ENCODE assay signal across 8 cellular contexts in genomic region chr1:111222308-111223125, GRCh38. TPM values are rescaled to one million over a fixed set of nuclear protein-coding genes. Genes with fewer than 3 reads are reported as not detected.
DNase-seq lines count a peak whose midpoint lies in the region; ATAC-seq and TF ChIP-seq lines count a peak whose summit lies in the region.

No MANE protein-coding gene starts in this region.

- H3K27me3 ChIP-seq in GM06990 (replicated peaks; ENCODE audit: control insufficient read depth, insufficient read depth, low read length) = no peaks in the 10 kb centered on the region
- no peaks in the 10 kb centered on the region for H3K27me3 ChIP-seq in liver (ENCODE audit: control insufficient read depth in 4 of 4, insufficient read depth in 4 of 4, low read length in 3 of 4)

- H3K27ac ChIP-seq in coronary artery (no peak overlapping the region), liver (ENCODE audit: low read depth in 1 of 2, low read length in 2 of 2) (no peak overlapping the region)

- peak; percentile 8 for ATAC-seq in HG02970 (IDR thresholded peaks at IDR 0.05; ENCODE audit: low FRiP score, unreplicated experiment)

- peak; percentile 97 to 99 for TF ChIP-seq RAD21 in liver (IDR thresholded peaks at IDR 0.05)

- peak overlapping the region; percentile 2; the same call in 1 of the 2 replicates for H3K4me3 ChIP-seq in GM06990 (replicated peaks; ENCODE audit: low read depth, low read length)
- no peak overlapping the region for H3K4me3 ChIP-seq in coronary artery
- no peak overlapping the region for H3K4me3 ChIP-seq in liver (ENCODE audit: low read depth in 1 of 3, low read length in 3 of 3)

- DNase-seq in GM06990 (ENCODE audit: extremely low read depth, insufficient read length) (peak; percentile 84), NCI-H226 (peak; percentile 54), coronary artery (ENCODE audit: low spot score) (peak; percentile 77), mesenteric fat pad (ENCODE audit: low spot score) (no peak)
- peak; percentile 73 to 84 for DNase-seq in activated CD4-positive, alpha-beta T cell treated with anti-CD3 and anti-CD28 coated beads for 4 hours
- DNase-seq in stimulated activated CD4-positive, alpha-beta T cell treated with anti-CD3 and anti-CD28 coated beads, TNF-alpha, amount 100 ng/mL, for 48 hours (ENCODE audit: low read depth in 3 of 3) = peak; percentile 58 to 86 (median 60)

- H3K36me3 ChIP-seq in GM06990 (ENCODE audit: control insufficient read depth, insufficient read depth, low read length) = no peaks in the 10 kb centered on the region
- H3K36me3 ChIP-seq in liver (ENCODE audit: control insufficient read depth in 4 of 4, insufficient read depth in 3 of 4, low read depth in 1 of 4, low read length in 3 of 4) = no peaks in the 10 kb centered on the region

- peaks cover 0 to 11% (median 2%) of the 10 kb centered on the region in 4 donors for H3K4me1 ChIP-seq in liver (ENCODE audit: control insufficient read depth in 4 of 4, insufficient read depth in 4 of 4, low read length in 3 of 4)

- H3K9ac ChIP-seq in liver (ENCODE audit: low read depth in 1 of 2, low read length in 2 of 2) = peak overlapping the region; percentile 3 to 5

- H3K9me3 ChIP-seq in liver (ENCODE audit: control insufficient read depth in 4 of 4, low read length in 3 of 4) = no peaks in the 10 kb centered on the region

- WGBS in liver = 27% methylated on average over 10 of the region's 10 CpGs

- TF ChIP-seq CTCF in GM06990 (IDR thresholded peaks at IDR 0.05; ENCODE audit: insufficient read depth, low read length, poor library complexity, severe bottlenecking) (peak; percentile 89), coronary artery (IDR thresholded peaks at IDR 0.05) (peak; percentile 83), liver (IDR thresholded peaks at IDR 0.05; ENCODE audit: low read depth, low read length, missing input control) (peak; percentile 89)

TF ChIP-seq in liver, 16 proteins besides CTCF, POLR2A, EP300 and RAD21:
- no peak for TF ChIP-seq FOXA2 (IDR thresholded peaks at IDR 0.05)
- TF ChIP-seq ZBTB33 (IDR thresholded peaks at IDR 0.05) = no peak
TF ChIP-seq in liver: peak in this region for 0.

RNA-seq across cellular contexts. Expression of gene CHI3L2, which starts 5.0 kb away (rescaled TPM):
- under 1 TPM; 0.23 to 0.25 TPM for total RNA-seq in liver
- polyA plus RNA-seq in liver = under 1 TPM; 0.07 to 0.32 TPM
- 12.4 TPM for total RNA-seq in mesenteric fat pad

RNA-seq across cellular contexts. Expression of gene DENND2D, which starts 22.1 kb away (rescaled TPM):
- total RNA-seq in liver (10 to 100 TPM; 14.9 to 20.7 TPM), mesenteric fat pad (33.0 TPM)
- 10 to 100 TPM in 1 of 2 donors, 1 to 10 TPM in 1; 8.8 to 10.7 TPM for polyA plus RNA-seq in liver

Comparison
In these comparisons a context has a peak if more than half of its experiments do, and no peak if none do; other contexts are left out.
1. RNA of gene CHI3L2, which starts 5.0 kb away (total RNA-seq): 12.4 TPM in mesenteric fat pad (single experiment); 0.23 to 0.25 TPM in liver; every median in the first group is over 10 times any median in the second.
2. Peak in every context shown above with its lines, with median percentiles within 50 percentile points of each other: CTCF ChIP-seq.